Comparison of ENCODE assay signal across 11 cellular contexts in the genomic region with DNA sequence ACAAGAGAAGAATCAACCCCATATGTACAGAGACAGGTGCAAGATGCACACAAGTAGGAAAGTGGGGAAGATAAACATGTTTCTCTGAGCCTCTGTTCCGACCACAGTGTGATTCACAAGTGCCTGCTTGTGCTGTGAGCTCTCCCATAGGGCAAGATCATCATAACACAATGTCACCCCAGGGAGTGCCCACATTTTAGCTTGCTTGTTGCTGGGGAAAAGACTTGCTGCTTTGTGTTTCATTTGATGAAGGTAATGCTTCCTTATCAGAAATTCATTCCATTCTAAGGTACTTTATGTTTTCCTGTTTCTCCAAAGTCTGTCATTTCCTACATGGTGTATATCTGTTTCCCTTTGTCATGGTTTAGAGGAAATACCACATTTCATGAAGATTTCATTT.
DNase-seq lines count a peak whose midpoint lies in the region; ATAC-seq and TF ChIP-seq lines count a peak whose summit lies in the region.
"Had no signal": no experiment of that assay in that cellular context is flagged by ENCODE, and none has a peak within 500 bp of the region (broad histone marks: within the 10 kb centered on the region; RNA-seq: fewer than 3 reads in every experiment).

No MANE protein-coding gene starts in this region.

- no peaks in the 10 kb centered on the region for H3K27me3 Mint-ChIP-seq in activated CD8-positive, alpha-beta memory T cell treated with anti-CD3 and anti-CD28 coated beads, Interleukin-2, amount 10 ng/mL, durations not matched to agents 7 days and 5 days
- no peaks in the 10 kb centered on the region for H3K27me3 Mint-ChIP-seq in glutamatergic neuron (ENCODE audit: unreplicated experiment)

- no peak for DNase-seq in activated CD8-positive, alpha-beta memory T cell treated with anti-CD3 and anti-CD28 coated beads, Interleukin-2, amount 10 ng/mL, durations not matched to agents 7 days and 5 days
- no peak for DNase-seq in activated CD8-positive, alpha-beta memory T cell treated with anti-CD3 and anti-CD28 coated beads for 24 hours
- peak; percentile 2 for DNase-seq in T1000 (lab: John Stamatoyannopoulos, UW)
- peak; percentile 60 for DNase-seq in fibroblast of peridontal ligament (ENCODE audit: extremely low read depth)
- no peak for DNase-seq in NCI-H187 (lab: John Stamatoyannopoulos, UW)
- no peak for DNase-seq in glutamatergic neuron
- no peak for DNase-seq in UCSD-AML1 (lab: John Stamatoyannopoulos, UW; ENCODE audit: unreplicated experiment)
- DNase-seq: caudate nucleus, NCI-H524 had no signal

- no peak overlapping the region for H3K4me3 ChIP-seq in stomach smooth muscle (ENCODE audit: low read length in 2 of 2)

- no peak for TF ChIP-seq CTCF in glutamatergic neuron (IDR thresholded peaks at IDR 0.05; ENCODE audit: partially characterized antibody, unreplicated experiment)

- no peaks in the 10 kb centered on the region for H3K9me3 ChIP-seq in stomach smooth muscle (ENCODE audit: control insufficient read depth in 2 of 2, low read length in 2 of 2)

- CTCF ChIA-PET in activated CD8-positive, alpha-beta memory T cell treated with anti-CD3 and anti-CD28 coated beads, Interleukin-2, amount 10 ng/mL, durations not matched to agents 7 days and 5 days (lab: Charles Lee) = no interaction called here

- no peaks in the 10 kb centered on the region for H3K36me3 Mint-ChIP-seq in activated CD8-positive, alpha-beta memory T cell treated with anti-CD3 and anti-CD28 coated beads, Interleukin-2, amount 10 ng/mL, durations not matched to agents 7 days and 5 days
- H3K36me3 Mint-ChIP-seq in glutamatergic neuron (ENCODE audit: unreplicated experiment) = no peaks in the 10 kb centered on the region

- ATAC-seq in activated CD8-positive, alpha-beta memory T cell treated with anti-CD3 and anti-CD28 coated beads, Interleukin-2, amount 10 ng/mL, durations not matched to agents 7 days and 5 days = no peak

- no peaks in the 10 kb centered on the region for H3K9me3 Mint-ChIP-seq in activated CD8-positive, alpha-beta memory T cell treated with anti-CD3 and anti-CD28 coated beads, Interleukin-2, amount 10 ng/mL, durations not matched to agents 7 days and 5 days (ENCODE audit: low read depth)
- H3K9me3 Mint-ChIP-seq in glutamatergic neuron (ENCODE audit: unreplicated experiment) = no peaks in the 10 kb centered on the region

- H3K9ac ChIP-seq in stomach smooth muscle (ENCODE audit: low read length in 2 of 2) = no peak overlapping the region

- peak overlapping the region; percentile 39 for H3K27ac Mint-ChIP-seq in activated CD8-positive, alpha-beta memory T cell treated with anti-CD3 and anti-CD28 coated beads, Interleukin-2, amount 10 ng/mL, durations not matched to agents 7 days and 5 days
- no peak overlapping the region for H3K27ac Mint-ChIP-seq in glutamatergic neuron (ENCODE audit: unreplicated experiment)
- H3K27ac Mint-ChIP-seq: B cell had no signal

- no peaks in the 10 kb centered on the region for H3K27me3 ChIP-seq in stomach smooth muscle (ENCODE audit: control insufficient read depth in 1 of 2, insufficient read depth in 2 of 2, low read length in 2 of 2)

- H3K27ac ChIP-seq in stomach smooth muscle (ENCODE audit: low read length) = peak overlapping the region; percentile 37

- no peaks in the 10 kb centered on the region for H3K4me1 Mint-ChIP-seq in activated CD8-positive, alpha-beta memory T cell treated with anti-CD3 and anti-CD28 coated beads, Interleukin-2, amount 10 ng/mL, durations not matched to agents 7 days and 5 days
- no peaks in the 10 kb centered on the region for H3K4me1 Mint-ChIP-seq in glutamatergic neuron (ENCODE audit: low read depth, unreplicated experiment)

- H3K4me1 ChIP-seq in stomach smooth muscle (ENCODE audit: control insufficient read depth, insufficient read depth, low read length) = peaks cover 17% of the 10 kb centered on the region

- no peaks in the 10 kb centered on the region for H3K36me3 ChIP-seq in stomach smooth muscle (ENCODE audit: control insufficient read depth in 2 of 2, insufficient read depth in 2 of 2, low read length in 2 of 2)

- no peak overlapping the region for H3K4me3 Mint-ChIP-seq in activated CD8-positive, alpha-beta memory T cell treated with anti-CD3 and anti-CD28 coated beads, Interleukin-2, amount 10 ng/mL, durations not matched to agents 7 days and 5 days
- no peak overlapping the region for H3K4me3 Mint-ChIP-seq in glutamatergic neuron (ENCODE audit: unreplicated experiment)
- H3K4me3 Mint-ChIP-seq: B cell had no signal

Comparison
In these comparisons a context has a peak if more than half of its experiments do, and no peak if none do; other contexts are left out.
1. DNase-seq: peak in T1000 (single experiment) and fibroblast of peridontal ligament (single experiment); none in activated CD8-positive, alpha-beta memory T cell treated with anti-CD3 and anti-CD28 coated beads, Interleukin-2, amount 10 ng/mL, durations not matched to agents 7 days and 5 days (single experiment), activated CD8-positive, alpha-beta memory T cell treated with anti-CD3 and anti-CD28 coated beads for 24 hours (single experiment), NCI-H187 (0 of 2), glutamatergic neuron (single experiment) and UCSD-AML1 (single experiment).